Comparison of ENCODE assay signal across 9 cellular contexts in genomic region chr13:100131863-100132574, GRCh38. TPM values are rescaled to one million over a fixed set of nuclear protein-coding genes. Genes with fewer than 3 reads are reported as not detected.
A peak's percentile ranks its signal among the peaks of the same experiment; 100 is the strongest.
DNase-seq lines count a peak whose midpoint lies in the region; ATAC-seq and TF ChIP-seq lines count a peak whose summit lies in the region.
"Had no signal": no experiment of that assay in that cellular context is flagged by ENCODE, and none has a peak within 500 bp of the region (broad histone marks: within the 10 kb centered on the region; RNA-seq: fewer than 3 reads in every experiment).

No MANE protein-coding gene starts in this region.

- no peaks in the 10 kb centered on the region for H3K36me3 ChIP-seq in SJCRH30
- no peaks in the 10 kb centered on the region for H3K36me3 ChIP-seq in left ventricle myocardium inferior

- peak; percentile 96 for ATAC-seq in stimulated activated naive CD8-positive, alpha-beta T cell treated with anti-CD3 and anti-CD28 coated beads, Interleukin-15, Interleukin-2, amounts not matched to agents 100 U/mL and 50 U/mL, for 24 hours
- ATAC-seq in HG03521 (IDR thresholded peaks at IDR 0.05; ENCODE audit: unreplicated experiment) = no peak
- ATAC-seq in effector memory CD8-positive, alpha-beta T cell (replicated peaks) = no peak

- no peak overlapping the region for H3K27ac Mint-ChIP-seq in effector memory CD8-positive, alpha-beta T cell

- no peaks in the 10 kb centered on the region for H3K9me3 Mint-ChIP-seq in effector memory CD8-positive, alpha-beta T cell

- H3K36me3 Mint-ChIP-seq in effector memory CD8-positive, alpha-beta T cell (ENCODE audit: insufficient read depth) = peaks cover 5% of the 10 kb centered on the region

- no peaks in the 10 kb centered on the region for H3K27me3 ChIP-seq in SJCRH30
- H3K27me3 ChIP-seq in left ventricle myocardium inferior (ENCODE audit: low read depth) = no peaks in the 10 kb centered on the region

- no peaks in the 10 kb centered on the region for H3K9me3 ChIP-seq in SJCRH30 (replicated peaks)
- H3K9me3 ChIP-seq in left ventricle myocardium inferior (replicated peaks) = no peaks in the 10 kb centered on the region

- H3K27ac ChIP-seq in SJCRH30 (no peak overlapping the region), left ventricle myocardium inferior (replicated peaks) (no peak overlapping the region)

- DNase-seq in activated T-cell treated with anti-CD3 and anti-CD28 coated beads for 24 hours (ENCODE audit: low read depth) (peak; percentile 40), SJCRH30 (peak; percentile 6 to 41), foreskin fibroblast (peak; percentile 91 to 92), left ventricle myocardium inferior (no peak)
- no peak for DNase-seq in activated T-cell treated with anti-CD3 and anti-CD28 coated beads, Interleukin-2, amount 50 U/mL, for 1 hour
- peak; percentile 22 for DNase-seq in stimulated activated naive CD8-positive, alpha-beta T cell treated with anti-CD3 and anti-CD28 coated beads, Interleukin-15, Interleukin-2, amounts not matched to agents 100 U/mL and 50 U/mL, for 24 hours
- DNase-seq in effector memory CD8-positive, alpha-beta T cell = no peak
- DNase-seq: right cardiac atrium had no signal

- H3K4me3 Mint-ChIP-seq in effector memory CD8-positive, alpha-beta T cell = no peak overlapping the region

- intact Hi-C loops in left ventricle myocardium inferior (cut with micrococcal nuclease) = no loop called here

- H3K4me1 Mint-ChIP-seq in effector memory CD8-positive, alpha-beta T cell (ENCODE audit: low read depth in 2 of 2) = peaks cover 11 to 19% of the 10 kb centered on the region in 2 donors

- H3K27me3 Mint-ChIP-seq in effector memory CD8-positive, alpha-beta T cell = no peaks in the 10 kb centered on the region

- no peak overlapping the region for H3K4me3 ChIP-seq in SJCRH30
- no peak overlapping the region for H3K4me3 ChIP-seq in foreskin fibroblast (ENCODE audit: low read depth in 1 of 2, low read length in 2 of 2)
- H3K4me3 ChIP-seq in left ventricle myocardium inferior = no peak overlapping the region

- TF ChIP-seq CTCF in foreskin fibroblast (IDR thresholded peaks at IDR 0.05; ENCODE audit: low read depth, low read length) (no peak), left ventricle myocardium inferior (IDR thresholded peaks at IDR 0.05; ENCODE audit: borderline replicate concordance) (no peak)

- H3K4me1 ChIP-seq in SJCRH30 (no peaks in the 10 kb centered on the region), left ventricle myocardium inferior (peaks cover 15% of the 10 kb centered on the region)

RNA-seq across cellular contexts. Expression of gene PCCA, which starts 43.1 kb away (rescaled TPM):
- total RNA-seq in SJCRH30 (2014; rRNA removed; shearing (Covaris generic)) = 23.4 and 26.8 TPM in 2 replicates
- total RNA-seq in left ventricle myocardium inferior = 65.4 TPM

Comparison
In these comparisons a context has a peak if more than half of its experiments do, and no peak if none do; other contexts are left out.
1. DNase-seq: peak in activated T-cell treated with anti-CD3 and anti-CD28 coated beads for 24 hours (single experiment), SJCRH30 (2 of 2), foreskin fibroblast (2 of 2) and stimulated activated naive CD8-positive, alpha-beta T cell treated with anti-CD3 and anti-CD28 coated beads, Interleukin-15, Interleukin-2, amounts not matched to agents 100 U/mL and 50 U/mL, for 24 hours (single experiment); none in activated T-cell treated with anti-CD3 and anti-CD28 coated beads, Interleukin-2, amount 50 U/mL, for 1 hour (single experiment), left ventricle myocardium inferior (single experiment) and effector memory CD8-positive, alpha-beta T cell (0 of 3).